In genomic region chr2:62325398-62325797, GRCh38 we compare ENCODE assay signal across 28 cellular contexts.
"Had no signal": no experiment of that assay in that cellular context is flagged by ENCODE, and none has a peak within 500 bp of the region (broad histone marks: within the 10 kb centered on the region; RNA-seq: fewer than 3 reads in every experiment).

No MANE protein-coding gene starts in this region.

- ATAC-seq: activated CD4-positive, CD25-positive, alpha-beta regulatory T cell treated with anti-CD3 and anti-CD28 coated beads, Interleukin-2, amount 50 U/mL, for 24 hours; activated CD8-positive, alpha-beta T cell treated with anti-CD3 and anti-CD28 coated beads for 36 hours; activated T-cell treated with anti-CD3 and anti-CD28 coated beads, Interleukin-2, amount 50 U/mL, for 72 hours; PC-3 had no signal

- H3K4me3 Mint-ChIP-seq: activated CD8-positive, alpha-beta T cell treated with anti-CD3 and anti-CD28 coated beads for 36 hours; activated naive CD8-positive, alpha-beta T cell treated with anti-CD3 and anti-CD28 coated beads, Interleukin-2, amount 10 ng/mL, durations not matched to agents 7 days and 5 days; activated T-cell treated with anti-CD3 and anti-CD28 coated beads, Interleukin-2, amount 50 U/mL, for 72 hours; T-helper 1 cell treated with Interleukin-12 subunit alpha and Interleukin-12 subunit beta and Interleukin-4 antibody, amounts not matched to agents 30 μg/mL and 1 μg/mL, for 36 hours had no signal

- H3K27ac ChIP-seq: adrenal gland, breast epithelium, colonic mucosa, KMS-11 had no signal

- H3K27me3 ChIP-seq: adrenal gland, breast epithelium, colonic mucosa had no signal

- DNase-seq: activated CD4-positive, alpha-beta T cell treated with anti-CD3 and anti-CD28 coated beads for 4 hours; activated CD8-positive, alpha-beta memory T cell treated with anti-CD3 and anti-CD28 coated beads, Interleukin-2, amount 50 U/mL, for 4 hours; activated CD8-positive, alpha-beta T cell treated with anti-CD3 and anti-CD28 coated beads for 36 hours; activated naive CD4-positive, alpha-beta T cell treated with anti-CD3 and anti-CD28 coated beads, Interleukin-2, amount 50 U/mL, for 16 hours; activated naive CD8-positive, alpha-beta T cell treated with anti-CD3 and anti-CD28 coated beads, Interleukin-2, amount 10 ng/mL, durations not matched to agents 7 days and 5 days; activated T-cell treated with anti-CD3 and anti-CD28 coated beads, Interleukin-2, amount 50 U/mL, for 72 hours; adrenal gland; anterior cingulate cortex; caudate nucleus; colonic mucosa; MM.1S; NCI-H1092 treated with DMSO at 0.1 percent for 48 hours; NCI-H1417 treated with DMSO at 0.1 percent for 48 hours; NCI-H1694; NCI-H2029 treated with DMSO at 0.1 percent for 48 hours; NCI-H345; NCI-H510A; NCI-H526 treated with DMSO at 0.1 percent for 48 hours; NCI-H82; PC-3; SHP77; SW 1271 had no signal

- FAIRE-seq: RCC 7860 had no signal

- H3K4me3 ChIP-seq: adrenal gland, breast epithelium, colonic mucosa had no signal

- H3K9ac ChIP-seq: KMS-11 had no signal

- H3K27me3 Mint-ChIP-seq: activated CD8-positive, alpha-beta T cell treated with anti-CD3 and anti-CD28 coated beads for 36 hours; activated naive CD8-positive, alpha-beta T cell treated with anti-CD3 and anti-CD28 coated beads, Interleukin-2, amount 10 ng/mL, durations not matched to agents 7 days and 5 days had no signal

- H3K4me2 ChIP-seq: KMS-11 had no signal

- H3K27ac Mint-ChIP-seq: activated CD8-positive, alpha-beta T cell treated with anti-CD3 and anti-CD28 coated beads for 36 hours; activated naive CD8-positive, alpha-beta T cell treated with anti-CD3 and anti-CD28 coated beads, Interleukin-2, amount 10 ng/mL, durations not matched to agents 7 days and 5 days; activated T-cell treated with anti-CD3 and anti-CD28 coated beads, Interleukin-2, amount 50 U/mL, for 72 hours; activated T-helper 2 cell treated with anti-CD3 and anti-CD28 coated beads, Interferon-gamma antibody, Interleukin-2, Interleukin-4, amounts not matched to agents 10 μg/mL and 5 μg/mL and 100 μg/mL, durations not matched to agents 14 hours and 24 hours and 36 hours; T-helper 1 cell treated with Interleukin-12 subunit alpha and Interleukin-12 subunit beta and Interleukin-4 antibody, amounts not matched to agents 30 μg/mL and 1 μg/mL, for 36 hours had no signal

- H3K36me3 ChIP-seq: adrenal gland, breast epithelium, colonic mucosa had no signal

- H3K9me3 ChIP-seq: adrenal gland, breast epithelium, colonic mucosa had no signal

- H3K4me1 ChIP-seq: breast epithelium, colonic mucosa had no signal
